ENCODE assay signal across 11 cellular contexts in genomic region chr18:80023173-80023572, GRCh38. TPM values are rescaled to one million over a fixed set of nuclear protein-coding genes. Genes with fewer than 3 reads are reported as not detected.
DNase-seq lines count a peak whose midpoint lies in the region; ATAC-seq and TF ChIP-seq lines count a peak whose summit lies in the region.
"Had no signal": no experiment of that assay in that cellular context is flagged by ENCODE, and none has a peak within 500 bp of the region (broad histone marks: within the 10 kb centered on the region; RNA-seq: fewer than 3 reads in every experiment).

No MANE protein-coding gene starts in this region.

- ATAC-seq in GM18858 (IDR thresholded peaks at IDR 0.05; ENCODE audit: unreplicated experiment) (no peak), HG03520 (IDR thresholded peaks at IDR 0.05; ENCODE audit: unreplicated experiment) (no peak)

- TF ChIP-seq CTCF in C4-2B (conservative IDR thresholded peaks at IDR 0.05) (peak; percentile 54), GM12873 (IDR thresholded peaks at IDR 0.05; ENCODE audit: insufficient read depth, low read depth, low read length, missing control alignments) (peak; percentile 56), fibroblast of villous mesenchyme (IDR thresholded peaks at IDR 0.05; ENCODE audit: insufficient read depth, low read depth, low read length) (peak; percentile 20), thyroid gland (IDR thresholded peaks at IDR 0.05) (no peak)

- no peaks in the 10 kb centered on the region for H3K9me3 ChIP-seq in thyroid gland

- peak; percentile 16 for DNase-seq in RPMI8226
- DNase-seq in fibroblast of villous mesenchyme (ENCODE audit: low read depth), result no peak
- DNase-seq in MV-4-11 (lab: John Stamatoyannopoulos, UW), result no peak
- no peak for DNase-seq in thyroid gland
- DNase-seq: NCI-H524 had no signal

- H3K36me3 ChIP-seq in thyroid gland, result no peaks in the 10 kb centered on the region

- intact Hi-C loops in thyroid gland (cut with DNase I), result no loop called here

- no peak for TF ChIP-seq POLR2A in thyroid gland (IDR thresholded peaks at IDR 0.05)

- no peaks in the 10 kb centered on the region for H3K4me1 ChIP-seq in thyroid gland
- H3K4me1 ChIP-seq: ascending aorta had no signal

- WGBS in thyroid gland, 2 donors, result 42 to 55% methylated on average over 4 of the region's 4 CpGs

- H3K27me3 ChIP-seq in thyroid gland, result no peaks in the 10 kb centered on the region
- H3K27me3 ChIP-seq: ascending aorta had no signal

- H3K4me3 ChIP-seq in fibroblast of villous mesenchyme (ENCODE audit: low read depth, low read length), result no peak overlapping the region
- no peak overlapping the region for H3K4me3 ChIP-seq in thyroid gland (replicated peaks in 1 of 3)
- H3K4me3 ChIP-seq: ascending aorta had no signal

- no peak overlapping the region for H3K27ac ChIP-seq in C4-2B
- no peak overlapping the region for H3K27ac ChIP-seq in thyroid gland
- H3K27ac ChIP-seq: ascending aorta, VCaP had no signal

RNA-seq across cellular contexts. Expression of gene RBFA, which starts 11.1 kb away (rescaled TPM):
- total RNA-seq in fibroblast of villous mesenchyme (22.5 and 27.4 TPM in 2 replicates), thyroid gland (10 to 100 TPM; 23.5 to 36.5 (median 35.2) TPM)

RNA-seq across cellular contexts. Expression of gene TXNL4A, which starts 34.8 kb away (rescaled TPM):
- total RNA-seq in fibroblast of villous mesenchyme (46.6 and 59.9 TPM in 2 replicates), thyroid gland (10 to 100 TPM; 22.9 to 37.4 (median 30.2) TPM)

RNA-seq across cellular contexts. Expression of gene HSBP1L1, which starts 58.7 kb away (rescaled TPM):
- total RNA-seq in fibroblast of villous mesenchyme, result 13.5 and 22.0 TPM in 2 replicates
- total RNA-seq in thyroid gland, result 10 to 100 TPM; 25.7 to 51.8 (median 39.6) TPM

Comparison
In these comparisons a context has a peak if more than half of its experiments do, and no peak if none do; other contexts are left out.
1. CTCF ChIP-seq: peak in C4-2B (single experiment), GM12873 (single experiment) and fibroblast of villous mesenchyme (single experiment); none in thyroid gland (0 of 6).